In the genomic region with DNA sequence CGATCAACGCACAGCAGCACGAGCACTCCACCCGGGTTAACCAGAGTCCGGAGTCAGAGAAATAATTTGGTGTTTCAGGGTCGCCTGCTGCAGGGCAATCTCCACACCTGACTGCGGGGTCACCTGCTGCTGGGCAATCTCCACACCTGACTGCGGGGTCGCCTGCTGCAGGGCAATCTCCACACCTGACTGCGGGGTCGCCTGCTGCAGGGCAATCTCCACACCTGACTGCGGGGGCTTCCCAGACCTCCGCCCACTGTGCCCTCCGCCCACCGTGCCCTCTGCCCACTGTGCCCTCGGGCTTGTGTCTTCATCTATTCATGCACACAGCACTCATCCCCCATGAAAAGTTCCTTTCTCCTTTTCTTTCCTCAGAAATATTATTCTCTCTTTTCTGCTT, we compare ENCODE assay signal across 25 cellular contexts.
DNase-seq lines count a peak whose midpoint lies in the region; FAIRE-seq and TF ChIP-seq lines count a peak whose summit lies in the region.
"Had no signal": no experiment of that assay in that cellular context is flagged by ENCODE, and none has a peak within 500 bp of the region (broad histone marks: within the 10 kb centered on the region; RNA-seq: fewer than 3 reads in every experiment).

No MANE protein-coding gene starts in this region.

- no peaks in the 10 kb centered on the region for H3K9me2 ChIP-seq in hepatocyte (replicated peaks; ENCODE audit: insufficient read depth)

- TF ChIP-seq CTCF in hepatocyte (IDR thresholded peaks at IDR 0.05; ENCODE audit: poor library complexity): no peak

- H3K79me2 ChIP-seq in hepatocyte: no peaks in the 10 kb centered on the region

- H4K20me1 ChIP-seq in hepatocyte (ENCODE audit: insufficient read depth, poor library complexity, severe bottlenecking): no peaks in the 10 kb centered on the region
- H4K20me1 ChIP-seq: BLaER1 had no signal

- no peak overlapping the region for H2AFZ ChIP-seq in hepatocyte

- intact Hi-C loops in posterior vena cava (cut with DNase I): no loop called here

- 90% methylated on average over 16 of the region's 16 CpGs for WGBS in hepatocyte (ENCODE audit: low lambda C conversion rate, missing lambda C conversion rate)

- TF ChIP-seq POLR2A in H54 (IDR thresholded peaks at IDR 0.05; ENCODE audit: low read depth, low read length): no peak

- no peaks in the 10 kb centered on the region for H3K9me3 ChIP-seq in hepatocyte (ENCODE audit: low read depth)
- H3K9me3 ChIP-seq: BE2C, BLaER1 had no signal

- H3K4me3 ChIP-seq in hepatocyte: no peak overlapping the region
- H3K4me3 ChIP-seq: BLaER1, GM12878 had no signal

- no peaks in the 10 kb centered on the region for H3K36me3 ChIP-seq in hepatocyte (replicated peaks; ENCODE audit: insufficient read depth, low read depth)
- H3K36me3 ChIP-seq: BE2C, BLaER1 had no signal

- no peaks in the 10 kb centered on the region for H3K27me3 ChIP-seq in hepatocyte
- H3K27me3 ChIP-seq: BE2C, BLaER1 had no signal

- no peaks in the 10 kb centered on the region for H3K4me1 ChIP-seq in hepatocyte (ENCODE audit: insufficient read depth)
- H3K4me1 ChIP-seq: BE2C, BLaER1 had no signal

- H3K27ac ChIP-seq in hepatocyte: no peak overlapping the region
- H3K27ac ChIP-seq: BLaER1 had no signal

- DNase-seq in hepatocyte (ENCODE audit: low spot score) (peak; percentile 1), posterior vena cava (ENCODE audit: low spot score) (peak; percentile 58), H54 (ENCODE audit: insufficient read length, low spot score) (no peak), cortex of kidney (lab: John Stamatoyannopoulos, UW) (no peak), anterior cingulate cortex (lab: John Stamatoyannopoulos, UW) (no peak)
- DNase-seq: 8988T; ACHN; BE2C; C1 segment of cervical spinal cord; CD4-positive, alpha-beta memory T cell; CD4-positive, CD25-positive, alpha-beta regulatory T cell; CD8-positive, alpha-beta memory T cell; COR-L47; DMS 273 treated with DMSO at 0.1 percent for 48 hours; DMS153; DMS53; DMS79; DND-41; EL; GDM1 had no signal

- H3K4me2 ChIP-seq in hepatocyte: no peak overlapping the region
- H3K4me2 ChIP-seq: BLaER1 had no signal

- FAIRE-seq in H54 (lab: Jason Lieb, UNC): no peak
- FAIRE-seq: A204.1, GM12878, GM12892, GM18507 had no signal

Comparison
In these comparisons a context has a peak if more than half of its experiments do, and no peak if none do; other contexts are left out.
1. DNase-seq: peak in hepatocyte (single experiment) and posterior vena cava (single experiment); none in H54 (single experiment), cortex of kidney (single experiment) and anterior cingulate cortex (0 of 58).